In genomic region chr1:25543106-25543424, GRCh38 we compare ENCODE assay signal across 8 cellular contexts. TPM values are rescaled to one million over a fixed set of nuclear protein-coding genes. Genes with fewer than 3 reads are reported as not detected.
A peak's percentile ranks its signal among the peaks of the same experiment; 100 is the strongest.
DNase-seq lines count a peak whose midpoint lies in the region; ATAC-seq and TF ChIP-seq lines count a peak whose summit lies in the region.

No MANE protein-coding gene starts in this region.

- H3K9me3 ChIP-seq in HAP-1 (no peaks in the 10 kb centered on the region), hepatocyte (ENCODE audit: low read depth) (no peaks in the 10 kb centered on the region), smooth muscle cell (replicated peaks; ENCODE audit: low read depth) (no peaks in the 10 kb centered on the region)

- H3K9me3 Mint-ChIP-seq in activated B cell treated with CpG ODN at 0.5 μM for 24 hours: no peaks in the 10 kb centered on the region

- peaks cover 30% of the 10 kb centered on the region for H3K4me1 Mint-ChIP-seq in activated B cell treated with CpG ODN at 0.5 μM for 24 hours

- no peak for TF ChIP-seq CTCF in activated B cell treated with CpG ODN at 0.5 μM for 24 hours (IDR thresholded peaks at IDR 0.05)
- TF ChIP-seq CTCF in hepatocyte (IDR thresholded peaks at IDR 0.05; ENCODE audit: poor library complexity): no peak
- no peak for TF ChIP-seq CTCF in smooth muscle cell (IDR thresholded peaks at IDR 0.05; ENCODE audit: borderline replicate concordance, insufficient read depth, poor library complexity, severe bottlenecking)

- H3K79me2 ChIP-seq in hepatocyte (peaks cover 41% of the 10 kb centered on the region), smooth muscle cell (ENCODE audit: low read depth) (peaks cover 41% of the 10 kb centered on the region)

- H3K27ac Mint-ChIP-seq in activated B cell treated with CpG ODN at 0.5 μM for 24 hours: no peak overlapping the region

- H3K36me3 ChIP-seq in HAP-1 (replicated peaks) (no peaks in the 10 kb centered on the region), hepatocyte (replicated peaks; ENCODE audit: insufficient read depth, low read depth) (no peaks in the 10 kb centered on the region), smooth muscle cell (ENCODE audit: low read depth) (no peaks in the 10 kb centered on the region)

- H3K4me2 ChIP-seq in hepatocyte (peak overlapping the region; percentile 99), smooth muscle cell (peak overlapping the region; percentile 87)

- peaks cover 12% of the 10 kb centered on the region for H3K4me1 ChIP-seq in HAP-1
- H3K4me1 ChIP-seq in hepatocyte (ENCODE audit: insufficient read depth): peaks cover 8% of the 10 kb centered on the region
- H3K4me1 ChIP-seq in smooth muscle cell (ENCODE audit: low read depth): peaks cover 6% of the 10 kb centered on the region

- H2AFZ ChIP-seq in hepatocyte (no peak overlapping the region), smooth muscle cell (ENCODE audit: low read depth) (no peak overlapping the region)

- no peaks in the 10 kb centered on the region for H3K36me3 Mint-ChIP-seq in activated B cell treated with CpG ODN at 0.5 μM for 24 hours (ENCODE audit: low read depth)

- H3K27ac ChIP-seq in hepatocyte: peak overlapping the region; percentile 79
- H3K27ac ChIP-seq in smooth muscle cell (ENCODE audit: low read depth): no peak overlapping the region

- H3K27me3 Mint-ChIP-seq in activated B cell treated with CpG ODN at 0.5 μM for 24 hours: peaks cover 1% of the 10 kb centered on the region

- CTCF ChIA-PET in activated B cell treated with CpG ODN at 0.5 μM for 24 hours (lab: Charles Lee): no interaction called here

- no peak for ATAC-seq in activated B cell treated with CpG ODN at 0.5 μM for 24 hours (ENCODE audit: low read depth)
- no peak for ATAC-seq in GM21367 (IDR thresholded peaks at IDR 0.05; ENCODE audit: unreplicated experiment)
- ATAC-seq in GM18867 (IDR thresholded peaks at IDR 0.05; ENCODE audit: unreplicated experiment): no peak
- no peak for ATAC-seq in HG02623 (IDR thresholded peaks at IDR 0.05; ENCODE audit: unreplicated experiment)

- POLR2A ChIA-PET in activated B cell treated with CpG ODN at 0.5 μM for 24 hours (lab: Charles Lee): interaction anchor here (1.1 kb wide), 1 partner anchor 296 kb away, joined by 3 read pairs; the partner anchor contains the start of gene RSRP1

- WGBS in hepatocyte (ENCODE audit: low lambda C conversion rate, missing lambda C conversion rate): 36% methylated on average over 7 of the region's 7 CpGs
- WGBS in smooth muscle cell (ENCODE audit: low lambda C conversion rate): 32% methylated on average over 7 of the region's 7 CpGs

- peak overlapping the region; percentile 70 for H3K4me3 Mint-ChIP-seq in activated B cell treated with CpG ODN at 0.5 μM for 24 hours

- DNase-seq in HAP-1 (ENCODE audit: low spot score in 2 of 2) (no peak), activated B cell treated with CpG ODN at 0.5 μM for 24 hours (no peak), hepatocyte (ENCODE audit: low spot score) (no peak), smooth muscle cell (lab: John Stamatoyannopoulos, UW; ENCODE audit: unreplicated experiment) (no peak), D341Med (ENCODE audit: low spot score) (no peak)

- H3F3A ChIP-seq in smooth muscle cell (ENCODE audit: low read depth): peaks cover 6% of the 10 kb centered on the region

- H4K20me1 ChIP-seq in hepatocyte (ENCODE audit: insufficient read depth, poor library complexity, severe bottlenecking) (no peaks in the 10 kb centered on the region), smooth muscle cell (ENCODE audit: low read depth) (peaks cover 31% of the 10 kb centered on the region)

- in situ Hi-C loops in HAP-1 (cut with MboI; ENCODE audit: low sequenced_read_pairs): no loop called here

- no peak overlapping the region for H3K9ac ChIP-seq in smooth muscle cell (ENCODE audit: low read depth)

- H3K27me3 ChIP-seq in HAP-1 (ENCODE audit: low read depth): no peaks in the 10 kb centered on the region
- no peaks in the 10 kb centered on the region for H3K27me3 ChIP-seq in hepatocyte
- H3K27me3 ChIP-seq in smooth muscle cell (ENCODE audit: low read depth): no peaks in the 10 kb centered on the region

- intact Hi-C loops in activated B cell treated with CpG ODN at 0.5 μM for 24 hours (cut with micrococcal nuclease): loop anchor here (2.0 kb wide), 1 partner anchor 66 kb away; no protein-coding TSS in a partner anchor

- H3K4me3 ChIP-seq in HAP-1 (peak overlapping the region; percentile 73), hepatocyte (peak overlapping the region; percentile 88), smooth muscle cell (peak overlapping the region; percentile 83)

- H3K9me2 ChIP-seq in hepatocyte (replicated peaks; ENCODE audit: insufficient read depth): no peaks in the 10 kb centered on the region

RNA-seq across cellular contexts. Expression of gene LDLRAP1, which starts 0.3 kb away (rescaled TPM):
- total RNA-seq in activated B cell treated with CpG ODN at 0.5 μM for 24 hours (8.7 and 10.8 TPM in 2 replicates), hepatocyte (17.3 and 20.5 TPM in 2 replicates), smooth muscle cell (16.2 and 19.5 TPM in 2 replicates)
- polyA plus RNA-seq in hepatocyte (21.1 and 27.5 TPM in 2 replicates), smooth muscle cell (30.5 and 39.0 TPM in 2 replicates)
